27 cellular contexts compared by ENCODE assay signal in the genomic region with DNA sequence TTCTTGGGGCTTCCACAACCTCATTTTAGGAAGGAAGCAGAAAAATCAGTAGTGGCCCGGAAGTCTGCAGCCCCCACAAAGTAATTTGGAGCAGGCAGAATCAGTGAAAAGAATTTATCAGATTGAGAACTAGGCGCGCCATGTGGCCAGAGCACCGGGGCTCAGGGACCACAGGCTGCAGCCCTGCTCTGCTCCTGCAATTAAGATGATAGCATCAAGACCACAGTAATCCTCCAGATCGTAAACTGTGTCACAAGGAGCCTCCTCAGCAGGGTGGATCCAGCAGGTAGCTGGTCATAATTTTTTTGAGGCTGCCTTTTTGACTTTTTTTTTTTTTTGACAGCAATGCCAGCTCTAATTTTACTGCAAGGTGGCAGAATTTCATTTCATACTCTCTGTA.
"Had no signal": no experiment of that assay in that cellular context is flagged by ENCODE, and none has a peak within 500 bp of the region (broad histone marks: within the 10 kb centered on the region; RNA-seq: fewer than 3 reads in every experiment).

No MANE protein-coding gene starts in this region.

- H3K27me3 Mint-ChIP-seq: activated naive CD8-positive, alpha-beta T cell had no signal

- H3K4me3 ChIP-seq: cardiac muscle cell, coronary artery, dorsolateral prefrontal cortex, gastrocnemius medialis, spleen, testis, transverse colon had no signal

- H3K27ac Mint-ChIP-seq: activated CD4-positive, alpha-beta memory T cell treated with anti-CD3 and anti-CD28 coated beads for 36 hours; activated CD4-positive, alpha-beta T cell treated with anti-CD3 and anti-CD28 coated beads, Interleukin-2, amount 10 ng/mL, durations not matched to agents 24 days and 14 days; activated naive CD8-positive, alpha-beta T cell; activated T-cell treated with anti-CD3 and anti-CD28 coated beads, Interleukin-2, amount 50 U/mL, for 72 hours; mesothelial cell of epicardium; naive thymus-derived CD4-positive, alpha-beta T cell; T-helper 17 cell had no signal

- H3K9me3 ChIP-seq: gastrocnemius medialis, spleen, testis, transverse colon had no signal

- ATAC-seq: activated T-cell treated with anti-CD3 and anti-CD28 coated beads, Interleukin-2, amount 50 U/mL, for 72 hours; gastrocnemius medialis; left cardiac atrium; naive thymus-derived CD4-positive, alpha-beta T cell; right cardiac atrium; stimulated activated naive CD8-positive, alpha-beta T cell treated with anti-CD3 and anti-CD28 coated beads, Interleukin-15, Interleukin-2, amounts not matched to agents 100 U/mL and 50 U/mL, for 24 hours; T-helper 17 cell had no signal

- H3K9me3 Mint-ChIP-seq: activated CD4-positive, alpha-beta memory T cell treated with anti-CD3 and anti-CD28 coated beads for 36 hours; activated CD4-positive, alpha-beta T cell treated with anti-CD3 and anti-CD28 coated beads, Interleukin-2, amount 10 ng/mL, durations not matched to agents 24 days and 14 days; activated T-cell treated with anti-CD3 and anti-CD28 coated beads, Interleukin-2, amount 50 U/mL, for 72 hours; mesothelial cell of epicardium; naive thymus-derived CD4-positive, alpha-beta T cell had no signal

- H3K79me2 ChIP-seq: parathyroid adenoma had no signal

- H3K27ac ChIP-seq: cardiac muscle cell, coronary artery, dorsolateral prefrontal cortex, gastrocnemius medialis, parathyroid adenoma, spleen, testis, transverse colon had no signal

- H3K27me3 ChIP-seq: cardiac muscle cell, dorsolateral prefrontal cortex, gastrocnemius medialis, spleen, testis, transverse colon had no signal

- H3K4me1 Mint-ChIP-seq: activated CD4-positive, alpha-beta T cell treated with anti-CD3 and anti-CD28 coated beads, Interleukin-2, amount 10 ng/mL, durations not matched to agents 24 days and 14 days; mesothelial cell of epicardium; naive thymus-derived CD4-positive, alpha-beta T cell had no signal

- H3K36me3 Mint-ChIP-seq: activated CD4-positive, alpha-beta memory T cell treated with anti-CD3 and anti-CD28 coated beads for 36 hours; activated naive CD8-positive, alpha-beta T cell; mesothelial cell of epicardium; naive thymus-derived CD4-positive, alpha-beta T cell had no signal

- H3K9ac ChIP-seq: parathyroid adenoma had no signal

- DNase-seq: activated CD4-positive, alpha-beta memory T cell treated with anti-CD3 and anti-CD28 coated beads for 36 hours; activated CD4-positive, alpha-beta T cell treated with anti-CD3 and anti-CD28 coated beads, Interleukin-2, amount 10 ng/mL, durations not matched to agents 24 days and 14 days; activated CD4-positive, CD25-positive, alpha-beta regulatory T cell treated with anti-CD3 and anti-CD28 coated beads, Interleukin-2, amount 50 U/mL, for 72 hours; activated effector memory CD4-positive, alpha-beta T cell treated with Interleukin-2 at 50 U/mL for 16 hours; activated naive CD4-positive, alpha-beta T cell treated with Interleukin-2 at 50 U/mL for 16 hours; activated T-cell treated with anti-CD3 and anti-CD28 coated beads, Interleukin-2, amount 50 U/mL, for 72 hours; anterior cingulate cortex; effector memory CD4-positive, alpha-beta T cell; gastrocnemius medialis; glutamatergic neuron; left cardiac atrium; naive thymus-derived CD4-positive, alpha-beta T cell; nucleus accumbens; right cardiac atrium; spleen; stimulated activated CD4-positive, alpha-beta T cell treated with anti-CD3 and anti-CD28 coated beads, Interleukin-4, amount 100 ng/mL, for 1 hour; stimulated activated naive CD8-positive, alpha-beta T cell treated with anti-CD3 and anti-CD28 coated beads, Interleukin-15, Interleukin-2, amounts not matched to agents 100 U/mL and 50 U/mL, for 24 hours; T-helper 17 cell; T1000; testis; transverse colon had no signal

- H2AFZ ChIP-seq: parathyroid adenoma had no signal

- H3K4me3 Mint-ChIP-seq: activated CD4-positive, alpha-beta memory T cell treated with anti-CD3 and anti-CD28 coated beads for 36 hours; activated CD4-positive, alpha-beta T cell treated with anti-CD3 and anti-CD28 coated beads, Interleukin-2, amount 10 ng/mL, durations not matched to agents 24 days and 14 days; activated naive CD8-positive, alpha-beta T cell; activated T-cell treated with anti-CD3 and anti-CD28 coated beads, Interleukin-2, amount 50 U/mL, for 72 hours; mesothelial cell of epicardium; naive thymus-derived CD4-positive, alpha-beta T cell; T-helper 17 cell had no signal

- H3K36me3 ChIP-seq: cardiac muscle cell, gastrocnemius medialis, spleen, transverse colon had no signal

- H3K4me1 ChIP-seq: parathyroid adenoma, transverse colon had no signal
